ENCODE assay signal across 23 cellular contexts in the genomic region with DNA sequence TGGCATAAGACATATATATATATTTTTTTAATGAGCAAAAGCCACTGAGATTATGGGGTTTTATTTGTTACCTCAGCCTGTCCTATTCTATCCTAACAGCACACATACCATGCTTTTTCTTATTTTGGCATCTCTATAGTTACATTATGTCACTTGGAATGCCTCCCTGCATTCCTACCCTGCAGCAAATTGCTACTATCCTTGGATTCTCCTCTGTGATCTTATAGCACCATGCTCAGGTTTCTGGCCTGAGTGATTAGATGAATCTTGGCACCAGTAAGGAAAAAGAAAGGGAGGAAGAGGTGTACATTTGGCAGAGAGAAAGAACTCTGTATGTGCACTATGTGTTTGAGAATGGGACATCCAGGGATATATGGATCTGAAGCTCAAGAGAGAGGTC.
"Had no signal": no experiment of that assay in that cellular context is flagged by ENCODE, and none has a peak within 500 bp of the region (broad histone marks: within the 10 kb centered on the region; RNA-seq: fewer than 3 reads in every experiment).

No MANE protein-coding gene starts in this region.

- H3K27ac Mint-ChIP-seq: activated CD4-positive, alpha-beta T cell treated with anti-CD3 and anti-CD28 coated beads, Interleukin-2, amount 10 ng/mL, durations not matched to agents 24 days and 14 days; activated CD8-positive, alpha-beta T cell treated with anti-CD3 and anti-CD28 coated beads for 36 hours; activated naive CD8-positive, alpha-beta T cell treated with anti-CD3 and anti-CD28 coated beads, Interleukin-2, amount 50 U/mL, for 24 hours; activated T-helper 1 cell treated with anti-CD3 and anti-CD28 coated beads, Interleukin-12 subunit alpha, Interleukin-12 subunit beta, Interleukin-2, Interleukin-4 antibody, amounts not matched to agents 30 ng/mL and 10 ng/mL and 1 ng/mL, durations not matched to agents 14 hours and 24 hours and 36 hours; natural killer cell; stimulated activated naive CD8-positive, alpha-beta T cell treated with anti-CD3 and anti-CD28 coated beads, Interleukin-15, amount 100 ng/mL, for 72 hours had no signal

- H3K27ac ChIP-seq: left lung, ovary, prostate gland, right atrium auricular region, suprapubic skin, tibial nerve, uterus had no signal

- ATAC-seq: activated CD4-positive, CD25-positive, alpha-beta regulatory T cell treated with anti-CD3 and anti-CD28 coated beads, Interleukin-2, amount 50 U/mL, for 24 hours; activated CD8-positive, alpha-beta T cell treated with anti-CD3 and anti-CD28 coated beads for 36 hours; activated naive CD8-positive, alpha-beta T cell treated with anti-CD3 and anti-CD28 coated beads, Interleukin-2, amount 50 U/mL, for 24 hours; left lung; natural killer cell; stimulated activated naive CD8-positive, alpha-beta T cell treated with anti-CD3 and anti-CD28 coated beads, Interleukin-15, amount 100 ng/mL, for 72 hours had no signal

- H3K9me3 ChIP-seq: left lung, ovary, prostate gland, right atrium auricular region, suprapubic skin, tibial nerve, uterus had no signal

- H3K4me1 ChIP-seq: prostate gland, uterus had no signal

- H3K4me3 Mint-ChIP-seq: activated CD4-positive, alpha-beta T cell treated with anti-CD3 and anti-CD28 coated beads, Interleukin-2, amount 10 ng/mL, durations not matched to agents 24 days and 14 days; activated CD8-positive, alpha-beta T cell treated with anti-CD3 and anti-CD28 coated beads for 36 hours; activated naive CD8-positive, alpha-beta T cell treated with anti-CD3 and anti-CD28 coated beads, Interleukin-2, amount 50 U/mL, for 24 hours; activated T-helper 1 cell treated with anti-CD3 and anti-CD28 coated beads, Interleukin-12 subunit alpha, Interleukin-12 subunit beta, Interleukin-2, Interleukin-4 antibody, amounts not matched to agents 30 ng/mL and 10 ng/mL and 1 ng/mL, durations not matched to agents 14 hours and 24 hours and 36 hours; natural killer cell; stimulated activated naive CD8-positive, alpha-beta T cell treated with anti-CD3 and anti-CD28 coated beads, Interleukin-15, amount 100 ng/mL, for 72 hours had no signal

- H3K36me3 Mint-ChIP-seq: natural killer cell had no signal

- H3K36me3 ChIP-seq: left lung, ovary, prostate gland, right atrium auricular region, suprapubic skin, tibial nerve, uterus had no signal

- H3K27me3 ChIP-seq: left lung, ovary, right atrium auricular region, suprapubic skin, tibial nerve, uterus had no signal

- H3K4me3 ChIP-seq: left lung, lung, ovary, prostate gland, right atrium auricular region, suprapubic skin, tibial nerve, uterus had no signal

- DNase-seq: activated CD4-positive, alpha-beta T cell treated with anti-CD3 and anti-CD28 coated beads, Interleukin-2, amount 10 ng/mL, durations not matched to agents 24 days and 14 days; activated CD8-positive, alpha-beta T cell treated with anti-CD3 and anti-CD28 coated beads for 36 hours; activated gamma-delta T cell; activated naive CD4-positive, alpha-beta T cell treated with anti-CD3 and anti-CD28 coated beads, Interleukin-2, amount 50 U/mL, for 16 hours; activated naive CD8-positive, alpha-beta T cell treated with anti-CD3 and anti-CD28 coated beads, Interleukin-2, amount 50 U/mL, for 24 hours; foreskin fibroblast; kidney; left lung; midbrain; natural killer cell; ovary; stimulated activated CD4-positive, alpha-beta T cell treated with anti-CD3 and anti-CD28 coated beads, Interleukin-12 subunit alpha, Interleukin-12 subunit beta, amount 100 ng/mL, for 4 hours; stimulated activated CD4-positive, alpha-beta T cell treated with anti-CD3 and anti-CD28 coated beads, Interleukin-4, amount 100 ng/mL, for 4 hours; stimulated activated naive CD8-positive, alpha-beta T cell treated with anti-CD3 and anti-CD28 coated beads, Interleukin-15, amount 100 ng/mL, for 72 hours; T-helper 2 cell; uterus had no signal

- H3K9me3 Mint-ChIP-seq: activated CD8-positive, alpha-beta T cell treated with anti-CD3 and anti-CD28 coated beads for 36 hours; activated naive CD8-positive, alpha-beta T cell treated with anti-CD3 and anti-CD28 coated beads, Interleukin-2, amount 50 U/mL, for 24 hours; activated T-helper 1 cell treated with anti-CD3 and anti-CD28 coated beads, Interleukin-12 subunit alpha, Interleukin-12 subunit beta, Interleukin-2, Interleukin-4 antibody, amounts not matched to agents 30 ng/mL and 10 ng/mL and 1 ng/mL, durations not matched to agents 14 hours and 24 hours and 36 hours; natural killer cell; stimulated activated naive CD8-positive, alpha-beta T cell treated with anti-CD3 and anti-CD28 coated beads, Interleukin-15, amount 100 ng/mL, for 72 hours had no signal
